In the genomic region with DNA sequence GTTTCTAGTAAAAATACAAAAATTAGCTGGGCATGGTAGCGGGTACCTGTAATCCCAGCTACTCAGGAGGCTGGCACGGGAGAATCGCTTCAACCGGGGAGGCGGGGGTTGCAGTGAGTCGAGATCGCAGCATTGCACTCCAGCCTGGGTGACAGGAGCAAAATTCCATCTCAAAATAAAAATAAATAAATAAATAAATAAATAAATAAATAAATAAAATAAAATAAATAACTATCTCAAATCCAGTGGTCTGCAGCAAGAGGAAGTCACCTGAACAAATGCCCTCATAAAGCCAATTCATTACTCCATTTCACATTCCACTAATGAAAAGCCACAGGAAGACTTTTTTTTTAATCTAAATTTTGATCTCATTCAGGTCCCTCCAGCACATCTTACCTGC, we compare ENCODE assay signal across 15 cellular contexts.
"Had no signal": no experiment of that assay in that cellular context is flagged by ENCODE, and none has a peak within 500 bp of the region (broad histone marks: within the 10 kb centered on the region; RNA-seq: fewer than 3 reads in every experiment).

No MANE protein-coding gene starts in this region.

- H3K27me3 ChIP-seq: ascending aorta, esophagus squamous epithelium, pancreas, tibial nerve had no signal

- FAIRE-seq: colon, pancreas had no signal

- H3K4me3 ChIP-seq: ascending aorta, esophagus squamous epithelium, lower lobe of right lung, pancreas, skin epidermis, tibial nerve had no signal

- H3K36me3 ChIP-seq: ascending aorta, esophagus squamous epithelium, lower lobe of right lung, pancreas, tibial nerve had no signal

- H3K27ac ChIP-seq: ascending aorta, esophagus squamous epithelium, lower lobe of right lung, pancreas, skin epidermis, tibial nerve had no signal

- H3K4me1 ChIP-seq: pancreas, tibial nerve had no signal

- DNase-seq: activated CD4-positive, alpha-beta T cell treated with anti-CD3 and anti-CD28 coated beads, Interleukin-2, amount 10 ng/mL, durations not matched to agents 7 days and 5 days; activated CD8-positive, alpha-beta memory T cell treated with anti-CD3 and anti-CD28 coated beads for 24 hours; activated naive CD4-positive, alpha-beta T cell treated with Interleukin-2 at 50 U/mL for 16 hours; esophagus squamous epithelium; hypothalamus; naive B cell; stimulated activated CD4-positive, alpha-beta T cell treated with anti-CD3 and anti-CD28 coated beads, Interleukin-4, amount 100 ng/mL, for 24 hours; stimulated activated naive CD4-positive, alpha-beta T cell treated with Interleukin-2 at 50 U/mL for 16 hours; substantia nigra had no signal

- H3K9me3 ChIP-seq: ascending aorta, esophagus squamous epithelium, lower lobe of right lung, pancreas, tibial nerve had no signal
